8 cellular contexts compared by ENCODE assay signal in the genomic region with DNA sequence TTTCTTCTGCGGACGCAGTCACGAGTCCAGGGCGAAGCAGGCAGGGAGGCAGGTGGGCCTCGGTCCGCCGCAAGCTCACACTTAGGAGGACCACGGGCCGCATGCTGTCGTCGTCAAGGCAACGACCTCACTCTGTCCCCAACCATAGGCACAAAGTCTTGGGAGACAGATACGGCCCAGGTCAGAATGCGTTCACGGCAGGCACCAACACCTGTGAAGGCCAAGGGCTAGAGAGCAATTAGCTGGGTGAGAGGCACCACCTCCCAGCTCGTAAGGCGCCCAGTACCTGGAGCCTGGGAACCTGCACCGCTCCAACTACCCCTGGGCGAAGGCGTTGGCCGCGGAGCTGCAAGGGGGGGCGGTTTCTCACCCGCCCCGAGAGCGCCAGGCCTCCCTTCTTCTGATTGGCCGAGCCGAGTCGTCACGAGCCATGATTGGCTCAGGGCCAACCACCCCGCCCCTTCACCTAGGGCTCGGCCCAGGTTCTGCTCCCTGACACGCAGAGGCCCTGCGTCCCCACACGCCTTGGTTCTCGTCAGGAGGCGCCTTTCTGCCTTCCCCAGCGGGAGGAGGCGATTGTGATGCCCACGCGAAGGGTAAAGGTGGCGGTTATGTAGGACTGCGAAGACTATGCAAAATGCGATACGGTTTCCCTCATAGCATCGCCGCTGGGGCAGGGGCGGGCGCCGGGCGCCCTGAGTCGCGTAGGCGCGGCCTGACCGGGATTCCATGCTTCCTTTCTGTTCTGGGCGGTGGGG.
DNase-seq lines count a peak whose midpoint lies in the region; ATAC-seq and FAIRE-seq lines count a peak whose summit lies in the region.

A gene (minus strand): TSS at position 355 of the 758 bp plus-strand sequence. CDS start 4,540 bp downstream, outside the sequence.

- ATAC-seq in HG02938 (IDR thresholded peaks at IDR 0.05; ENCODE audit: unreplicated experiment): peak; percentile 95
- peak; percentile 96 for ATAC-seq in effector memory CD8-positive, alpha-beta T cell (replicated peaks)
- peak; percentile 98 for ATAC-seq in memory B cell (ENCODE audit: low read depth)

- peak within 1 kb of the TSS; percentile 92 to 95 for H3K4me3 Mint-ChIP-seq in effector memory CD8-positive, alpha-beta T cell
- peak within 1 kb of the TSS; percentile 91 for H3K4me3 Mint-ChIP-seq in memory B cell

- no peaks in the 10 kb centered on the region for H3K27me3 Mint-ChIP-seq in effector memory CD8-positive, alpha-beta T cell
- no peaks in the 10 kb centered on the region for H3K27me3 Mint-ChIP-seq in memory B cell

- peak; percentile 92 for FAIRE-seq in GM18507 (lab: Jason Lieb, UNC)

- peaks cover 7 to 10% of the 10 kb centered on the region in 2 donors for H3K4me1 Mint-ChIP-seq in effector memory CD8-positive, alpha-beta T cell (ENCODE audit: low read depth in 2 of 2)
- peaks cover 6% of the 10 kb centered on the region for H3K4me1 Mint-ChIP-seq in memory B cell

- H3K36me3 Mint-ChIP-seq in effector memory CD8-positive, alpha-beta T cell (ENCODE audit: insufficient read depth): peaks cover 11% of the 10 kb centered on the region
- no peaks in the 10 kb centered on the region for H3K36me3 Mint-ChIP-seq in memory B cell

- no peaks in the 10 kb centered on the region for H3K9me3 Mint-ChIP-seq in effector memory CD8-positive, alpha-beta T cell
- H3K9me3 Mint-ChIP-seq in memory B cell: no peaks in the 10 kb centered on the region

- H3K27ac Mint-ChIP-seq in effector memory CD8-positive, alpha-beta T cell: peak within 1 kb of the TSS; percentile 72 to 88
- peak within 1 kb of the TSS; percentile 68 for H3K27ac Mint-ChIP-seq in memory B cell

- DNase-seq in GM18507 (ENCODE audit: extremely low spot score, insufficient read length, low read depth) (peak; percentile 79), NCI-H2227 treated with DMSO at 0.1 percent for 48 hours (lab: John Stamatoyannopoulos, UW) (peak; percentile 78), memory B cell (ENCODE audit: low spot score in 2 of 2) (peak; percentile 87), NCI-H446 treated with DMSO at 0.1 percent for 48 hours (lab: John Stamatoyannopoulos, UW) (no peak)
- DNase-seq in activated CD8-positive, alpha-beta memory T cell treated with anti-CD3 and anti-CD28 coated beads for 4 hours (ENCODE audit: low read depth in 2 of 2): peak; percentile 85 to 86
- DNase-seq in effector memory CD8-positive, alpha-beta T cell: peak; percentile 92 to 93 (median 93)
- peak; percentile 85 to 89 (median 86) for DNase-seq in stimulated activated CD4-positive, alpha-beta T cell treated with anti-CD3 and anti-CD28 coated beads, TNF-alpha, amount 100 ng/mL, for 4 hours (ENCODE audit: low read depth in 3 of 3)
